In genomic region chr6:16470502-16471221, GRCh38 we compare ENCODE assay signal across 16 cellular contexts.
A peak's percentile ranks its signal among the peaks of the same experiment; 100 is the strongest.
DNase-seq lines count a peak whose midpoint lies in the region; ATAC-seq and TF ChIP-seq lines count a peak whose summit lies in the region.
"Had no signal": no experiment of that assay in that cellular context is flagged by ENCODE, and none has a peak within 500 bp of the region (broad histone marks: within the 10 kb centered on the region; RNA-seq: fewer than 3 reads in every experiment).

No MANE protein-coding gene starts in this region.

- H3K4me3 ChIP-seq in GM08714 (ENCODE audit: low read length) (peak overlapping the region; percentile 20; the same call in 1 of the 2 replicates), MM.1S (ENCODE audit: low read length) (no peak overlapping the region)
- H3K4me3 ChIP-seq: upper lobe of right lung had no signal

- H3K79me2 ChIP-seq in MM.1S (ENCODE audit: low read length), result no peaks in the 10 kb centered on the region

- H3K36me3 Mint-ChIP-seq in activated CD4-positive, alpha-beta T cell treated with anti-CD3 and anti-CD28 coated beads for 36 hours (ENCODE audit: low read depth), result peaks cover 17% of the 10 kb centered on the region
- H3K36me3 Mint-ChIP-seq in activated B cell treated with CpG ODN at 0.5 μM for 24 hours (ENCODE audit: low read depth) (no peaks in the 10 kb centered on the region), mesothelial cell of epicardium (peaks cover 15% of the 10 kb centered on the region)

- no peaks in the 10 kb centered on the region for H3K9me3 ChIP-seq in MM.1S (replicated peaks; ENCODE audit: insufficient read depth, low read length)
- H3K9me3 ChIP-seq: upper lobe of right lung had no signal

- no peak overlapping the region for H3K4me2 ChIP-seq in MM.1S (ENCODE audit: low read depth, low read length)

- H3K9me2 ChIP-seq in MM.1S (replicated peaks; ENCODE audit: insufficient read depth, low read length), result no peaks in the 10 kb centered on the region

- peaks cover 10% of the 10 kb centered on the region; the same call in 1 of the 2 replicates for H3F3A ChIP-seq in MM.1S (ENCODE audit: insufficient read depth, low read length)

- no peak overlapping the region for H3K27ac ChIP-seq in MM.1S (ENCODE audit: low read length)
- H3K27ac ChIP-seq: upper lobe of right lung had no signal

- intact Hi-C loops in activated CD4-positive, alpha-beta T cell treated with anti-CD3 and anti-CD28 coated beads for 36 hours (cut with DNase I, micrococcal nuclease), result loop anchor here (2.0 to 5.0 kb wide), 4 partner anchors 18 to 693 kb away; no protein-coding TSS in a partner anchor
- intact Hi-C loops in activated B cell treated with CpG ODN at 0.5 μM for 24 hours (cut with micrococcal nuclease), result loop anchor here (1.0 kb wide), 4 partner anchors 11 to 292 kb away; no protein-coding TSS in a partner anchor

- no peaks in the 10 kb centered on the region for H4K20me1 ChIP-seq in MM.1S (ENCODE audit: insufficient read depth, low read length)

- H3K27me3 ChIP-seq in MM.1S (replicated peaks; ENCODE audit: insufficient read depth, low read length), result no peaks in the 10 kb centered on the region
- H3K27me3 ChIP-seq: upper lobe of right lung had no signal

- H3K4me3 Mint-ChIP-seq in activated CD4-positive, alpha-beta T cell treated with anti-CD3 and anti-CD28 coated beads for 36 hours, result no peak overlapping the region
- H3K4me3 Mint-ChIP-seq in activated B cell treated with CpG ODN at 0.5 μM for 24 hours, result peak overlapping the region; percentile 28
- H3K4me3 Mint-ChIP-seq in mesothelial cell of epicardium, result no peak overlapping the region
- H3K4me3 Mint-ChIP-seq: endodermal cell, H9 had no signal

- no peak for TF ChIP-seq CTCF in activated B cell treated with CpG ODN at 0.5 μM for 24 hours (IDR thresholded peaks at IDR 0.05)
- no peak for TF ChIP-seq CTCF in mesothelial cell of epicardium (IDR thresholded peaks at IDR 0.05; ENCODE audit: unreplicated experiment)
- no peak for TF ChIP-seq CTCF in MM.1S (IDR thresholded peaks at IDR 0.05; ENCODE audit: low read length)

- H2AFZ ChIP-seq in MM.1S (ENCODE audit: low read length), result no peak overlapping the region

- no peak for ATAC-seq in activated CD4-positive, alpha-beta T cell treated with anti-CD3 and anti-CD28 coated beads for 36 hours
- ATAC-seq in activated B cell treated with CpG ODN at 0.5 μM for 24 hours (ENCODE audit: low read depth) (no peak), HG03520 (IDR thresholded peaks at IDR 0.05; ENCODE audit: unreplicated experiment) (no peak)
- ATAC-seq: sciatic nerve had no signal

- no peaks in the 10 kb centered on the region for H3K27me3 Mint-ChIP-seq in activated CD4-positive, alpha-beta T cell treated with anti-CD3 and anti-CD28 coated beads for 36 hours
- H3K27me3 Mint-ChIP-seq in activated B cell treated with CpG ODN at 0.5 μM for 24 hours, result no peaks in the 10 kb centered on the region
- H3K27me3 Mint-ChIP-seq in mesothelial cell of epicardium (ENCODE audit: low read depth), result no peaks in the 10 kb centered on the region

- H3K27ac Mint-ChIP-seq in activated CD4-positive, alpha-beta T cell treated with anti-CD3 and anti-CD28 coated beads for 36 hours, result peak overlapping the region; percentile 60
- peak overlapping the region; percentile 88 for H3K27ac Mint-ChIP-seq in activated B cell treated with CpG ODN at 0.5 μM for 24 hours
- peak overlapping the region; percentile 51 for H3K27ac Mint-ChIP-seq in mesothelial cell of epicardium
- H3K27ac Mint-ChIP-seq: endodermal cell, H9 had no signal

- H3K4me1 ChIP-seq in MM.1S (ENCODE audit: low read length), result peaks cover 32% of the 10 kb centered on the region

- POLR2A ChIA-PET in activated CD4-positive, alpha-beta T cell treated with anti-CD3 and anti-CD28 coated beads for 36 hours (lab: Charles Lee), result interaction anchor here (0.5 to 1.7 kb wide), 6 partner anchors 10 to 261 kb away, joined by 3 to 5 read pairs (median 3); no protein-coding TSS in a partner anchor
- POLR2A ChIA-PET in activated B cell treated with CpG ODN at 0.5 μM for 24 hours (lab: Charles Lee), result interaction anchor here (0.7 to 4.3 kb wide), 9 partner anchors 24 to 292 kb away, joined by 3 to 49 read pairs (median 7); partner anchors contain the start of gene ATXN1

- no peak for DNase-seq in activated CD4-positive, alpha-beta T cell treated with anti-CD3 and anti-CD28 coated beads for 36 hours
- DNase-seq in activated CD4-positive, alpha-beta T cell treated with anti-CD3 and anti-CD28 coated beads, Interleukin-2, amount 50 U/mL, for 1 hour, result no peak
- DNase-seq in activated B cell treated with CpG ODN at 0.5 μM for 24 hours (no peak), mesothelial cell of epicardium (ENCODE audit: low spot score in 2 of 2, unreplicated experiment in 2 of 2) (no peak), COLO829 (ENCODE audit: low spot score) (no peak), MM.1S (no peak)
- DNase-seq: central memory CD4-positive, alpha-beta T cell; endodermal cell; H9; midbrain; NCI-H1092 treated with DMSO at 0.1 percent for 48 hours; NCI-H446 treated with DMSO at 0.1 percent for 48 hours; upper lobe of right lung had no signal

- H3K9ac ChIP-seq in MM.1S (ENCODE audit: low read length), result no peak overlapping the region

- CTCF ChIA-PET in activated CD4-positive, alpha-beta T cell treated with anti-CD3 and anti-CD28 coated beads for 36 hours (lab: Charles Lee), result interaction anchor here (0.5 to 2.0 kb wide), 7 partner anchors 10 to 304 kb away, joined by 3 to 8 read pairs (median 4); no protein-coding TSS in a partner anchor
- CTCF ChIA-PET in activated B cell treated with CpG ODN at 0.5 μM for 24 hours (lab: Charles Lee), result interaction anchor here (0.7 to 2.5 kb wide), 5 partner anchors 34 to 64 kb away, joined by 3 to 14 read pairs (median 3); no protein-coding TSS in a partner anchor

- H3K4me1 Mint-ChIP-seq in activated CD4-positive, alpha-beta T cell treated with anti-CD3 and anti-CD28 coated beads for 36 hours, result peaks cover 79% of the 10 kb centered on the region
- H3K4me1 Mint-ChIP-seq in activated B cell treated with CpG ODN at 0.5 μM for 24 hours (peaks cover 64% of the 10 kb centered on the region), mesothelial cell of epicardium (peaks cover 25% of the 10 kb centered on the region)

- no peaks in the 10 kb centered on the region for H3K36me3 ChIP-seq in MM.1S (replicated peaks; ENCODE audit: insufficient read depth, low read length)
- H3K36me3 ChIP-seq: upper lobe of right lung had no signal

- H3K9me3 Mint-ChIP-seq in activated CD4-positive, alpha-beta T cell treated with anti-CD3 and anti-CD28 coated beads for 36 hours (ENCODE audit: low read depth), result peaks cover 3% of the 10 kb centered on the region
- H3K9me3 Mint-ChIP-seq in activated B cell treated with CpG ODN at 0.5 μM for 24 hours (no peaks in the 10 kb centered on the region), mesothelial cell of epicardium (peaks cover 10% of the 10 kb centered on the region)
- H3K9me3 Mint-ChIP-seq: endodermal cell, H9 had no signal
